In genomic region chr14:36766974-36767373, GRCh38 we compare ENCODE assay signal across 18 cellular contexts.
DNase-seq lines count a peak whose midpoint lies in the region; ATAC-seq and TF ChIP-seq lines count a peak whose summit lies in the region.
"Had no signal": no experiment of that assay in that cellular context is flagged by ENCODE, and none has a peak within 500 bp of the region (broad histone marks: within the 10 kb centered on the region; RNA-seq: fewer than 3 reads in every experiment).

No MANE protein-coding gene starts in this region.

- no peaks in the 10 kb centered on the region for H3K9me2 ChIP-seq in PC-9 (ENCODE audit: insufficient read depth)

- ATAC-seq in activated CD8-positive, alpha-beta memory T cell treated with anti-CD3 and anti-CD28 coated beads, Interleukin-2, amount 10 ng/mL, durations not matched to agents 7 days and 5 days = no peak
- ATAC-seq: GM12878 had no signal

- no peaks in the 10 kb centered on the region for H3K9me3 ChIP-seq in HEK293 (ENCODE audit: control insufficient read depth, insufficient read depth, low read depth, low read length)
- H3K9me3 ChIP-seq in PC-9 (ENCODE audit: insufficient read depth, low read depth) = no peaks in the 10 kb centered on the region; the same call in 1 of the 2 replicates
- H3K9me3 ChIP-seq in parathyroid adenoma (ENCODE audit: control insufficient read depth, low read length) = no peaks in the 10 kb centered on the region

- H3K36me3 ChIP-seq in HEK293 (ENCODE audit: control insufficient read depth in 2 of 2, insufficient read depth in 1 of 2, low read length in 2 of 2) = no peaks in the 10 kb centered on the region
- no peaks in the 10 kb centered on the region for H3K36me3 ChIP-seq in PC-9 (ENCODE audit: low read depth)
- no peaks in the 10 kb centered on the region for H3K36me3 ChIP-seq in parathyroid adenoma (ENCODE audit: control insufficient read depth, insufficient read depth, low read length)

- TF ChIP-seq CTCF in HEK293 (tag by site-specific recombination; IDR thresholded peaks at IDR 0.05) = no peak
- no peak for TF ChIP-seq CTCF in PC-9 (conservative IDR thresholded peaks at IDR 0.05)
- no peak for TF ChIP-seq CTCF in parathyroid adenoma (IDR thresholded peaks at IDR 0.05)

- CTCF ChIA-PET in HEK293 (lab: Yijun Ruan, JAX) (interaction anchor here (1.1 to 2.7 kb wide), 2 partner anchors 175 to 350 kb away, joined by 5 to 15 read pairs; no protein-coding TSS in a partner anchor), PC-9 (lab: Charles Lee) (no interaction called here)
- CTCF ChIA-PET in activated CD8-positive, alpha-beta memory T cell treated with anti-CD3 and anti-CD28 coated beads, Interleukin-2, amount 10 ng/mL, durations not matched to agents 7 days and 5 days (lab: Charles Lee) = no interaction called here

- no peak overlapping the region for H3K9ac ChIP-seq in parathyroid adenoma

- H3K9me3 Mint-ChIP-seq in activated CD8-positive, alpha-beta memory T cell treated with anti-CD3 and anti-CD28 coated beads, Interleukin-2, amount 10 ng/mL, durations not matched to agents 7 days and 5 days (ENCODE audit: low read depth) = no peaks in the 10 kb centered on the region

- H3K27ac Mint-ChIP-seq in activated CD8-positive, alpha-beta memory T cell treated with anti-CD3 and anti-CD28 coated beads, Interleukin-2, amount 10 ng/mL, durations not matched to agents 7 days and 5 days = no peak overlapping the region

- H3K4me3 Mint-ChIP-seq in activated CD8-positive, alpha-beta memory T cell treated with anti-CD3 and anti-CD28 coated beads, Interleukin-2, amount 10 ng/mL, durations not matched to agents 7 days and 5 days = no peak overlapping the region

- H3K27me3 ChIP-seq in PC-9 (ENCODE audit: insufficient read depth, low read depth) (no peaks in the 10 kb centered on the region), parathyroid adenoma (ENCODE audit: control insufficient read depth, insufficient read depth, low read length) (no peaks in the 10 kb centered on the region)

- H3F3A ChIP-seq in PC-9 (ENCODE audit: insufficient read depth, low read depth) = peaks cover 25% of the 10 kb centered on the region

- H3K4me1 Mint-ChIP-seq in activated CD8-positive, alpha-beta memory T cell treated with anti-CD3 and anti-CD28 coated beads, Interleukin-2, amount 10 ng/mL, durations not matched to agents 7 days and 5 days = no peaks in the 10 kb centered on the region

- H3K4me2 ChIP-seq in PC-9 = peak overlapping the region; percentile 63
- peak overlapping the region; percentile 34 for H3K4me2 ChIP-seq in parathyroid adenoma (ENCODE audit: low read length)

- no peaks in the 10 kb centered on the region for H4K20me1 ChIP-seq in PC-9 (ENCODE audit: insufficient read depth)

- H3K4me1 ChIP-seq in HEK293 (ENCODE audit: control insufficient read depth, insufficient read depth, low read length) (peaks cover 31% of the 10 kb centered on the region), PC-9 (replicated peaks; ENCODE audit: insufficient read depth) (peaks cover 46% of the 10 kb centered on the region), parathyroid adenoma (no peaks in the 10 kb centered on the region)

- no peaks in the 10 kb centered on the region for H3K27me3 Mint-ChIP-seq in activated CD8-positive, alpha-beta memory T cell treated with anti-CD3 and anti-CD28 coated beads, Interleukin-2, amount 10 ng/mL, durations not matched to agents 7 days and 5 days

- H3K4me3 ChIP-seq in HEK293 (ENCODE audit: low read depth, low read length) (no peak overlapping the region), PC-9 (0 out of 2 replicates have a peak overlapping the region, but pooled peaks have one; percentile 7), parathyroid adenoma (ENCODE audit: low read depth, low read length) (no peak overlapping the region)
- H3K4me3 ChIP-seq: GM12878 had no signal

- intact Hi-C loops in PC-9 (cut with micrococcal nuclease; ENCODE audit: unreplicated experiment) = loop anchor here (2.0 kb wide), 1 partner anchor 106 kb away; the partner anchor contains the start of gene PAX9

- H3K79me2 ChIP-seq in PC-9 (ENCODE audit: low read depth) (no peaks in the 10 kb centered on the region), parathyroid adenoma (no peaks in the 10 kb centered on the region)

- H3K36me3 Mint-ChIP-seq in activated CD8-positive, alpha-beta memory T cell treated with anti-CD3 and anti-CD28 coated beads, Interleukin-2, amount 10 ng/mL, durations not matched to agents 7 days and 5 days = no peaks in the 10 kb centered on the region

- POLR2A ChIA-PET in HEK293 (lab: Yijun Ruan, JAX) (no interaction called here), PC-9 (lab: Charles Lee; ENCODE audit: unreplicated experiment) (no interaction called here)

- no peak for DNase-seq in PC-9
- no peak for DNase-seq in epithelial cell of prostate (ENCODE audit: low read depth, low spot score)
- DNase-seq in GM19238 (ENCODE audit: insufficient read length, low spot score) = no peak
- DNase-seq in activated CD8-positive, alpha-beta memory T cell treated with anti-CD3 and anti-CD28 coated beads, Interleukin-2, amount 10 ng/mL, durations not matched to agents 7 days and 5 days = no peak
- DNase-seq in ureter (ENCODE audit: low spot score) = no peak
- no peak for DNase-seq in NCI-H345 (lab: John Stamatoyannopoulos, UW)
- DNase-seq: AML-193, GF-D8, Kasumi-1, MM.1S, NCI-H1694, RPMI8226, SIG-M5, T-helper 1 cell had no signal

- no TSS peak for BruUV-seq in PC-9 (replicated peaks; lab: Mats Ljungman, UMichigan)

- 0 out of 2 replicates have a peak overlapping the region, but pooled peaks have one; percentile 26 for H2AFZ ChIP-seq in PC-9
- H2AFZ ChIP-seq in parathyroid adenoma = no peak overlapping the region

- H3K27ac ChIP-seq in HEK293 (ENCODE audit: extremely low read depth, low read depth, low read length) (peak overlapping the region; percentile 90), PC-9 (peak overlapping the region; percentile 75), epithelial cell of prostate (peak overlapping the region; percentile 77), parathyroid adenoma (no peak overlapping the region)
- H3K27ac ChIP-seq: C4-2B had no signal

TF ChIP-seq in HEK293, 187 proteins besides CTCF, POLR2A, EP300 and RAD21 (continues in another document):
- TF ChIP-seq SETDB1 (IDR thresholded peaks at IDR 0.05; ENCODE audit: insufficient read length, low read length) (no peak), ZNF169 (tag by site-specific recombination; IDR thresholded peaks at IDR 0.05) (no peak), BCL11B (tag by site-specific recombination; IDR thresholded peaks at IDR 0.05; ENCODE audit: low read depth) (no peak), HOXC10 (CRISPR knock-in tag; IDR thresholded peaks at IDR 0.05) (no peak), ZNF426 (tag by site-specific recombination; IDR thresholded peaks at IDR 0.05) (no peak), ZBTB11 (tag by site-specific recombination; conservative IDR thresholded peaks at IDR 0.05; ENCODE audit: low read depth) (no peak), EGR2 (tag by site-specific recombination; IDR thresholded peaks at IDR 0.05; ENCODE audit: low read depth) (no peak), ZNF610 (tag by site-specific recombination; IDR thresholded peaks at IDR 0.05; ENCODE audit: borderline replicate concordance) (no peak), ZNF174 (tag by site-specific recombination; IDR thresholded peaks at IDR 0.05) (no peak)
- TF ChIP-seq, protein P1, sequence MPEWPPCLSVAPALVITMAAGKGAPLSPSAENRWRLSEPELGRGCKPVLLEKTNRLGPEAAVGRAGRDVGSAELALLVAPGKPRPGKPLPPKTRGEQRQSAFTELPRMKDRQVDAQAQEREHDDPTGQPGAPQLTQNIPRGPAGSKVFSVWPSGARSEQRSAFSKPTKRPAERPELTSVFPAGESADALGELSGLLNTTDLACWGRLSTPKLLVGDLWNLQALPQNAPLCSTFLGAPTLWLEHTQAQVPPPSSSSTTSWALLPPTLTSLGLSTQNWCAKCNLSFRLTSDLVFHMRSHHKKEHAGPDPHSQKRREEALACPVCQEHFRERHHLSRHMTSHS (tag by site-specific recombination; IDR thresholded peaks at IDR 0.05) = no peak
